8 cellular contexts compared by ENCODE assay signal in genomic region chr6:53725791-53726575, GRCh38.
DNase-seq lines count a peak whose midpoint lies in the region; ATAC-seq and TF ChIP-seq lines count a peak whose summit lies in the region.

No MANE protein-coding gene starts in this region.

- H3K4me3 Mint-ChIP-seq in activated T-helper 2 cell treated with anti-CD3 and anti-CD28 coated beads, Interferon-gamma antibody, Interleukin-2, Interleukin-4, amounts not matched to agents 10 μg/mL and 5 μg/mL and 100 μg/mL, durations not matched to agents 14 hours and 24 hours and 36 hours (ENCODE audit: low read depth), result no peak overlapping the region
- no peak overlapping the region for H3K4me3 Mint-ChIP-seq in osteocyte (ENCODE audit: unreplicated experiment)

- H3K4me2 ChIP-seq in GM23248 (ENCODE audit: unreplicated experiment), result no peak overlapping the region

- peak; percentile 71 for DNase-seq in EH (ENCODE audit: low read depth)
- peak; percentile 85 for DNase-seq in GM23248
- DNase-seq in LNCaP clone FGC (ENCODE audit: low read depth), result peak; percentile 28
- DNase-seq in RWPE2 (ENCODE audit: low spot score), result no peak
- DNase-seq in activated T-helper 2 cell treated with anti-CD3 and anti-CD28 coated beads, Interferon-gamma antibody, Interleukin-2, Interleukin-4, amounts not matched to agents 10 μg/mL and 5 μg/mL and 100 μg/mL, durations not matched to agents 14 hours and 24 hours and 36 hours (ENCODE audit: low spot score), result peak; percentile 56
- DNase-seq in foreskin fibroblast, result peak; percentile 43 to 86
- peak; percentile 91 for DNase-seq in osteocyte (ENCODE audit: extremely low spot score, unreplicated experiment)
- peak; percentile 64 to 76 for DNase-seq in tibial nerve (ENCODE audit: low spot score in 2 of 2)

- in situ Hi-C loops in GM23248 (cut with MboI), result loop anchor here (10.0 kb wide), 1 partner anchor 231 kb away; no protein-coding TSS in a partner anchor

- no peak overlapping the region for H2AFZ ChIP-seq in GM23248

- H3K36me3 ChIP-seq in GM23248 (ENCODE audit: low read depth), result no peaks in the 10 kb centered on the region
- H3K36me3 ChIP-seq in RWPE2 (ENCODE audit: low read depth), result no peaks in the 10 kb centered on the region
- H3K36me3 ChIP-seq in tibial nerve, result no peaks in the 10 kb centered on the region

- no peak for TF ChIP-seq EP300 in tibial nerve (IDR thresholded peaks at IDR 0.05)

- H3K4me3 ChIP-seq in GM23248 (no peak overlapping the region), LNCaP clone FGC (ENCODE audit: low read depth, low read length) (no peak overlapping the region), RWPE2 (ENCODE audit: severe bottlenecking) (no peak overlapping the region), foreskin fibroblast (ENCODE audit: low read depth in 1 of 2, low read length in 2 of 2) (no peak overlapping the region), tibial nerve (no peak overlapping the region)

- peaks cover 7% of the 10 kb centered on the region for H3K4me1 Mint-ChIP-seq in activated T-helper 2 cell treated with anti-CD3 and anti-CD28 coated beads, Interferon-gamma antibody, Interleukin-2, Interleukin-4, amounts not matched to agents 10 μg/mL and 5 μg/mL and 100 μg/mL, durations not matched to agents 14 hours and 24 hours and 36 hours (ENCODE audit: low read depth)
- peaks cover 10% of the 10 kb centered on the region for H3K4me1 Mint-ChIP-seq in osteocyte (ENCODE audit: unreplicated experiment)

- no peaks in the 10 kb centered on the region for H3K79me2 ChIP-seq in GM23248 (ENCODE audit: insufficient read depth)

- H3K9me3 ChIP-seq in GM23248 (ENCODE audit: low read depth) (no peaks in the 10 kb centered on the region), RWPE2 (ENCODE audit: severe bottlenecking) (no peaks in the 10 kb centered on the region), tibial nerve (no peaks in the 10 kb centered on the region)

- H3F3A ChIP-seq in GM23248 (ENCODE audit: insufficient read depth), result no peaks in the 10 kb centered on the region

- H3K27ac ChIP-seq in GM23248 (no peak overlapping the region), RWPE2 (ENCODE audit: poor library complexity, severe bottlenecking) (no peak overlapping the region), tibial nerve (no peak overlapping the region)

- H3K27me3 Mint-ChIP-seq in activated T-helper 2 cell treated with anti-CD3 and anti-CD28 coated beads, Interferon-gamma antibody, Interleukin-2, Interleukin-4, amounts not matched to agents 10 μg/mL and 5 μg/mL and 100 μg/mL, durations not matched to agents 14 hours and 24 hours and 36 hours (ENCODE audit: low read depth), result peaks cover 24% of the 10 kb centered on the region
- H3K27me3 Mint-ChIP-seq in osteocyte (ENCODE audit: unreplicated experiment), result peaks cover 2% of the 10 kb centered on the region

- peak; percentile 95 for TF ChIP-seq CTCF in LNCaP clone FGC (IDR thresholded peaks at IDR 0.05; ENCODE audit: control insufficient read depth, extremely low read depth, insufficient read depth)
- peak; percentile 89 for TF ChIP-seq CTCF in RWPE2 (IDR thresholded peaks at IDR 0.05; ENCODE audit: poor library complexity, severe bottlenecking)
- TF ChIP-seq CTCF in foreskin fibroblast (IDR thresholded peaks at IDR 0.05; ENCODE audit: low read depth, low read length), result peak; percentile 94
- peak; percentile 98 for TF ChIP-seq CTCF in osteocyte (IDR thresholded peaks at IDR 0.05)
- TF ChIP-seq CTCF in tibial nerve (IDR thresholded peaks at IDR 0.05), result peak; percentile 82 to 98 (median 93)

- no peak overlapping the region for H3K9ac ChIP-seq in GM23248

- no peaks in the 10 kb centered on the region for H3K27me3 ChIP-seq in GM23248 (replicated peaks; ENCODE audit: insufficient read depth)
- no peaks in the 10 kb centered on the region for H3K27me3 ChIP-seq in RWPE2 (ENCODE audit: insufficient read depth, poor library complexity, severe bottlenecking)
- peaks cover 0 to 3% of the 10 kb centered on the region in 2 donors for H3K27me3 ChIP-seq in tibial nerve

- ATAC-seq in RWPE2 (ENCODE audit: low read depth), result peak; percentile 66; the same call in 2 of the 3 replicates

- H3K9me2 ChIP-seq in GM23248 (ENCODE audit: insufficient read depth), result no peaks in the 10 kb centered on the region

- no peaks in the 10 kb centered on the region for H3K9me3 Mint-ChIP-seq in activated T-helper 2 cell treated with anti-CD3 and anti-CD28 coated beads, Interferon-gamma antibody, Interleukin-2, Interleukin-4, amounts not matched to agents 10 μg/mL and 5 μg/mL and 100 μg/mL, durations not matched to agents 14 hours and 24 hours and 36 hours
- H3K9me3 Mint-ChIP-seq in osteocyte (ENCODE audit: unreplicated experiment), result no peaks in the 10 kb centered on the region

- WGBS in GM23248 (ENCODE audit: low coverage in 1 of 2, low lambda C conversion rate in 2 of 2, missing lambda C conversion rate in 2 of 2), 2 experiments, result 36 to 38% methylated on average over 18 of the region's 18 CpGs
- 40 to 41% methylated on average over 18 of the region's 18 CpGs for WGBS in tibial nerve, 2 donors

- H3K4me1 ChIP-seq in GM23248 (ENCODE audit: insufficient read depth) (peaks cover 14% of the 10 kb centered on the region), RWPE2 (ENCODE audit: insufficient read depth, poor library complexity, severe bottlenecking) (peaks cover 6% of the 10 kb centered on the region), tibial nerve (peaks cover 0 to 6% (median 0%) of the 10 kb centered on the region in 4 donors)

- intact Hi-C loops in activated T-helper 2 cell treated with anti-CD3 and anti-CD28 coated beads, Interferon-gamma antibody, Interleukin-2, Interleukin-4, amounts not matched to agents 10 μg/mL and 5 μg/mL and 100 μg/mL, durations not matched to agents 14 hours and 24 hours and 36 hours (cut with micrococcal nuclease), result loop anchor here (1.0 to 5.0 kb wide), 4 partner anchors 74 to 554 kb away; partner anchors contain the start of gene GCLC

- H4K20me1 ChIP-seq in GM23248 (ENCODE audit: insufficient read depth), result no peaks in the 10 kb centered on the region

- H3K36me3 Mint-ChIP-seq in activated T-helper 2 cell treated with anti-CD3 and anti-CD28 coated beads, Interferon-gamma antibody, Interleukin-2, Interleukin-4, amounts not matched to agents 10 μg/mL and 5 μg/mL and 100 μg/mL, durations not matched to agents 14 hours and 24 hours and 36 hours (ENCODE audit: low read depth), result no peaks in the 10 kb centered on the region
- H3K36me3 Mint-ChIP-seq in osteocyte (ENCODE audit: unreplicated experiment), result no peaks in the 10 kb centered on the region

- no peak for TF ChIP-seq POLR2A in tibial nerve (IDR thresholded peaks at IDR 0.05)

- no peak overlapping the region for H3K27ac Mint-ChIP-seq in activated T-helper 2 cell treated with anti-CD3 and anti-CD28 coated beads, Interferon-gamma antibody, Interleukin-2, Interleukin-4, amounts not matched to agents 10 μg/mL and 5 μg/mL and 100 μg/mL, durations not matched to agents 14 hours and 24 hours and 36 hours
- no peak overlapping the region for H3K27ac Mint-ChIP-seq in osteocyte (ENCODE audit: unreplicated experiment)
